9 cellular contexts compared by ENCODE assay signal in genomic region chr14:44316647-44317432, GRCh38.
DNase-seq lines count a peak whose midpoint lies in the region; ATAC-seq, FAIRE-seq and TF ChIP-seq lines count a peak whose summit lies in the region.
"Had no signal": no experiment of that assay in that cellular context is flagged by ENCODE, and none has a peak within 500 bp of the region (broad histone marks: within the 10 kb centered on the region; RNA-seq: fewer than 3 reads in every experiment).

No MANE protein-coding gene starts in this region.

- DNase-seq in stimulated activated naive CD4-positive, alpha-beta T cell treated with Interleukin-2 at 50 U/mL for 16 hours (lab: John Stamatoyannopoulos, UW) = peak; percentile 1
- DNase-seq in stimulated activated naive CD4-positive, alpha-beta T cell (lab: John Stamatoyannopoulos, UW) = no peak
- DNase-seq in HS-27A (ENCODE audit: low read depth) (peak; percentile 77), T1000 (lab: John Stamatoyannopoulos, UW) (peak; percentile 54), keratinocyte (ENCODE audit: low read depth, low spot score) (peak; percentile 73), T-cell (no peak), GM13976 (ENCODE audit: low spot score) (no peak)

- peak overlapping the region; percentile 84 for H3K27ac ChIP-seq in keratinocyte (ENCODE audit: control insufficient read depth, insufficient read depth, low read length)

- no peak for ATAC-seq in T-cell (replicated peaks in 1 of 4)
- no peak for ATAC-seq in GM21515 (IDR thresholded peaks at IDR 0.05; ENCODE audit: unreplicated experiment)

- peaks cover 13% of the 10 kb centered on the region for H3K4me1 ChIP-seq in keratinocyte (ENCODE audit: control insufficient read depth, extremely low read depth, insufficient read depth, low read length)

- TF ChIP-seq CTCF in keratinocyte (optimal IDR thresholded peaks at IDR 0.05 in 1 of 3, IDR thresholded peaks at IDR 0.05 in 1 of 3, conservative IDR thresholded peaks at IDR 0.05 in 1 of 3; ENCODE audit: extremely low read depth in 1 of 3, insufficient read depth in 2 of 3, low read length in 3 of 3) (peak in 1 of 3 experiments; percentile 2), GM13976 (IDR thresholded peaks at IDR 0.05; ENCODE audit: borderline replicate concordance, control extremely low read depth, extremely low read depth, insufficient read depth, missing control alignments) (no peak)

- no peaks in the 10 kb centered on the region for H3K9me3 ChIP-seq in keratinocyte (ENCODE audit: control insufficient read depth, low read depth, low read length)

- H3K4me2 ChIP-seq in keratinocyte (ENCODE audit: control insufficient read depth, extremely low read depth, insufficient read depth, low read depth, low read length) = peak overlapping the region; percentile 45

- H3K4me1 Mint-ChIP-seq in T-cell = no peaks in the 10 kb centered on the region
- H3K4me1 Mint-ChIP-seq: activated naive CD4-positive, alpha-beta T cell treated with anti-CD3 and anti-CD28 coated beads, Interleukin-2, amount 50 U/mL, for 24 hours had no signal

- peaks cover 7 to 15% (median 8%) of the 10 kb centered on the region in 3 donors for H3K9me3 Mint-ChIP-seq in T-cell

- H3K79me2 ChIP-seq in keratinocyte (ENCODE audit: control insufficient read depth, insufficient read depth, low read length) = no peaks in the 10 kb centered on the region

- H2AFZ ChIP-seq in keratinocyte (ENCODE audit: control insufficient read depth, low read length) = peak overlapping the region; percentile 22

- H3K9ac ChIP-seq in keratinocyte (ENCODE audit: control insufficient read depth, extremely low read depth, insufficient read depth, low read length) = peak overlapping the region; percentile 37

- no peaks in the 10 kb centered on the region for H3K9me1 ChIP-seq in keratinocyte (ENCODE audit: control insufficient read depth, extremely low read depth, insufficient read depth, low read length)

- no peaks in the 10 kb centered on the region for H4K20me1 ChIP-seq in keratinocyte (ENCODE audit: control insufficient read depth, extremely low read depth, insufficient read depth, low read length)

- no peaks in the 10 kb centered on the region for H3K27me3 ChIP-seq in keratinocyte (ENCODE audit: control insufficient read depth, extremely low read depth, insufficient read depth, low read length)

- dilution Hi-C loops in keratinocyte (cut with MboI; ENCODE audit: extremely low pct_ligation_motif_present, low sequenced_read_pairs) = no loop called here

- no peaks in the 10 kb centered on the region for H3K36me3 Mint-ChIP-seq in T-cell
- H3K36me3 Mint-ChIP-seq: activated naive CD4-positive, alpha-beta T cell treated with anti-CD3 and anti-CD28 coated beads, Interleukin-2, amount 50 U/mL, for 24 hours had no signal

- H3K4me3 Mint-ChIP-seq in T-cell = no peak overlapping the region
- H3K4me3 Mint-ChIP-seq: activated naive CD4-positive, alpha-beta T cell treated with anti-CD3 and anti-CD28 coated beads, Interleukin-2, amount 50 U/mL, for 24 hours had no signal

- H3K4me3 ChIP-seq in keratinocyte (ENCODE audit: control insufficient read depth in 2 of 3, extremely low read depth in 1 of 3, insufficient read depth in 2 of 3, low read depth in 1 of 3, low read length in 3 of 3) = peak overlapping the region in 1 of 3 experiments; percentile 14

- H3K27ac Mint-ChIP-seq in T-cell = no peak overlapping the region
- H3K27ac Mint-ChIP-seq: activated naive CD4-positive, alpha-beta T cell treated with anti-CD3 and anti-CD28 coated beads, Interleukin-2, amount 50 U/mL, for 24 hours had no signal

- in situ Hi-C loops in GM13976 (cut with MboI; ENCODE audit: low sequenced_read_pairs, unreplicated experiment) = no loop called here

- CTCF ChIA-PET in T-cell (lab: Charles Lee) = no interaction called here

- peak; percentile 95 for FAIRE-seq in keratinocyte (lab: Jason Lieb, UNC)

- no peaks in the 10 kb centered on the region for H3K36me3 ChIP-seq in keratinocyte (ENCODE audit: control insufficient read depth in 2 of 2, extremely low read depth in 1 of 2, insufficient read depth in 2 of 2, low read length in 2 of 2)

- H3K27me3 Mint-ChIP-seq in T-cell = no peaks in the 10 kb centered on the region
- H3K27me3 Mint-ChIP-seq: activated naive CD4-positive, alpha-beta T cell treated with anti-CD3 and anti-CD28 coated beads, Interleukin-2, amount 50 U/mL, for 24 hours had no signal

- POLR2A ChIA-PET in T-cell (lab: Charles Lee) = no interaction called here

Comparison
In these comparisons a context has a peak if more than half of its experiments do, and no peak if none do; other contexts are left out.
1. DNase-seq: peak in stimulated activated naive CD4-positive, alpha-beta T cell treated with Interleukin-2 at 50 U/mL for 16 hours (single experiment), HS-27A (single experiment), T1000 (single experiment) and keratinocyte (single experiment); none in stimulated activated naive CD4-positive, alpha-beta T cell (0 of 6), T-cell (0 of 34) and GM13976 (single experiment).